In the genomic region with DNA sequence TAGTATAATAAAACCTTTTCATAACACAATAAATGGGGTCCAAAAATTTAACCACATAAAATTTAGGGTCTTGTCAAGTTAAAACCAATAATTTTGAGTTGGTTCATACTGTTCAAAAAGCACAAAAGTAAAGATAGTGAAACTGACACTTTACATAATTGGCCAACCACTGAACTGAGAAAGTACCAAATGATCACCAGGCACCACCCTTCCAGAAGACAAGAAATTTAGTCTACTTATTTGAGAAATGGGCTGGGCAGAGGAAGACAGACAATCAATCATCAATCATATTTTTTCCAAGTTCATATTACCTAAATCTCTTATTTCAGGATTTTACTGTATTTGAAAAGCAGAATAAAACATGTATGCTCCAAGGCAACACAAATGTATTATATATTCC, we compare ENCODE assay signal across 32 cellular contexts. TPM values are rescaled to one million over a fixed set of nuclear protein-coding genes. Genes with fewer than 3 reads are reported as not detected.
"Had no signal": no experiment of that assay in that cellular context is flagged by ENCODE, and none has a peak within 500 bp of the region (broad histone marks: within the 10 kb centered on the region; RNA-seq: fewer than 3 reads in every experiment).

No MANE protein-coding gene starts in this region.

- H3K9me3 ChIP-seq: adrenal gland, body of pancreas had no signal

- ATAC-seq: activated CD8-positive, alpha-beta T cell treated with anti-CD3 and anti-CD28 coated beads for 36 hours; activated naive CD8-positive, alpha-beta T cell treated with anti-CD3 and anti-CD28 coated beads, Interleukin-2, amount 50 U/mL, for 24 hours; activated T-cell treated with anti-CD3 and anti-CD28 coated beads, Interleukin-2, amount 50 U/mL, for 4 hours; activated T-helper 17 cell treated with anti-CD3 and anti-CD28 coated beads, Interleukin-2, amount 50 U/mL, for 72 hours; body of pancreas; esophagus mucosa; WTC11 had no signal

- H3K4me1 ChIP-seq: adrenal gland, body of pancreas had no signal

- H3K27ac ChIP-seq: adrenal gland, body of pancreas, epithelial cell of prostate, VCaP had no signal

- FAIRE-seq: endometrium, endothelial cell of umbilical vein, frontal cortex had no signal

- H3K4me3 ChIP-seq: adrenal gland, body of pancreas had no signal

- DNase-seq: activated CD4-positive, alpha-beta T cell treated with anti-CD3 and anti-CD28 coated beads for 1 hour; activated CD4-positive, alpha-beta T cell treated with anti-CD3 and anti-CD28 coated beads for 4 hours; activated CD4-positive, alpha-beta T cell treated with anti-CD3 and anti-CD28 coated beads, Interleukin-2, amount 50 U/mL, for 1 hour; activated CD4-positive, alpha-beta T cell treated with anti-CD3 and anti-CD28 coated beads, Interleukin-2, amount 50 U/mL, for 48 hours; activated CD8-positive, alpha-beta memory T cell treated with anti-CD3 and anti-CD28 coated beads for 24 hours; activated CD8-positive, alpha-beta T cell treated with anti-CD3 and anti-CD28 coated beads for 36 hours; activated effector memory CD4-positive, alpha-beta T cell treated with Interleukin-2 at 50 U/mL for 16 hours; activated naive CD4-positive, alpha-beta T cell treated with anti-CD3 and anti-CD28 coated beads for 36 hours; activated naive CD8-positive, alpha-beta T cell treated with anti-CD3 and anti-CD28 coated beads for 36 hours; activated naive CD8-positive, alpha-beta T cell treated with anti-CD3 and anti-CD28 coated beads, Interleukin-2, amount 50 U/mL, for 24 hours; activated T-cell treated with anti-CD3 and anti-CD28 coated beads, Interleukin-2, amount 50 U/mL, for 4 hours; adrenal gland; amygdala; aorta; body of pancreas; caudate nucleus; cortex of kidney; dermis blood vessel endothelial cell; effector CD8-positive, alpha-beta T cell; foreskin fibroblast; head of caudate nucleus; hippocampal formation; T-helper 2 cell had no signal

- H3K27me3 ChIP-seq: adrenal gland, body of pancreas had no signal

- H3K36me3 ChIP-seq: adrenal gland had no signal

RNA-seq across cellular contexts. Expression of gene HORMAD1, which starts 17.3 kb away (rescaled TPM):
- total RNA-seq: activated CD8-positive, alpha-beta T cell treated with anti-CD3 and anti-CD28 coated beads for 36 hours; activated naive CD4-positive, alpha-beta T cell treated with anti-CD3 and anti-CD28 coated beads for 36 hours; activated naive CD8-positive, alpha-beta T cell treated with anti-CD3 and anti-CD28 coated beads for 36 hours; activated T-helper 17 cell treated with anti-CD3 and anti-CD28 coated beads, Interleukin-2, amount 50 U/mL, for 72 hours; body of pancreas; chondrocyte; endothelial cell of umbilical vein; WTC11 had no signal
- polyA plus RNA-seq: adrenal gland, aorta, endothelial cell of umbilical vein had no signal
